In the genomic region with DNA sequence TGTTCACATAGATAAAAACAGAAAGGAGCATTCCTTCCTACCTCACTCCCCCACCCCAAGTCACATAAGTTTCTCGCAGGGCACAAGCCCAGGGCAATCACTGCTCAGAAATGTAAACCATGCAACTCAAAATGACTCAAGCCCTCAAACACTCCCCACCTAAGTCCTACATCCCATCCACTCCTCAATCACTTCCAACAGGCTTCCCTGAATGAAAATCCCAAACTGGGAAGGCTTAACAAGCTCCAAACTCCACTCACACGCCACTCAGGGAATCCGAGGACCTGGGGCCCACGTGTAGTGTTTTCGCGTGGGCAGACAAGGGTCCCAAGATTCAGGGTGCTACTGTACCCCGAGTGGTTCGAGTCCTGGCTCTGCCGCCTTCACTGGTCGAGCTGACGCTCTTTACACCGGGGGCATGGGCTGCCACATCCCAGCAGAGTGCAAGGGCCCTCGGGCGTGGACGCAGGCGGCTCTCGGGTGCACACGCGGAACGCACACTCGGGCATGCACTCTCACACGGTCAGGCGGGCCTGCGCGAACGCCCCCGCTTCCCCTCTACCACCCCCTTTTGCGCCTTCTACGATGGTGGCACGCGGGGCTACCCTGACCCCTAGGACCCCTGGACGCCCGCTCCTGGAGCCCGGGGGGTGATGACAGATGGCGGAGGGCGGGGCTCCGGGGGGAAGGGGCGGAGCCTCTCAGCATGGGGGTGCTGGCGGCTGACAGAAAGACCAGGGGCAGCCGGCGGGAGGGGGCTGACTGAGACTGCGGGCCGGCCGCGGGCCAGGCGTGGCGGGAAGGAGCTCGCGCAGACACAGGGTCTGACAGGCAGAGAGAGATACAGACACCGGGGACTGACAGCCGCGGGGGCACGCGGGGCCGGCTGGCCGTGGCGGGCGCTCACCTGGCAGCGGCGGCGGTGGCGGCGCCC, we compare ENCODE assay signal across 8 cellular contexts. TPM values are rescaled to one million over a fixed set of nuclear protein-coding genes. Genes with fewer than 3 reads are reported as not detected.
DNase-seq lines count a peak whose midpoint lies in the region; ATAC-seq and TF ChIP-seq lines count a peak whose summit lies in the region.

No MANE protein-coding gene starts in this region.

- peak; percentile 44 for ATAC-seq in GM19372 (IDR thresholded peaks at IDR 0.05; ENCODE audit: low read depth, unreplicated experiment)
- peak; percentile 27 for ATAC-seq in HG03469 (IDR thresholded peaks at IDR 0.05; ENCODE audit: unreplicated experiment)
- ATAC-seq in PC-3 = peak; percentile 59

- CTCF ChIA-PET in PC-3 (lab: Charles Lee) = interaction anchor here (1.2 kb wide), 1 partner anchor 24 kb away, joined by 3 read pairs; the partner anchor contains the start of gene LPIN3

- H4K20me1 ChIP-seq in PC-3 (ENCODE audit: low read length) = no peaks in the 10 kb centered on the region

- H3K36me3 Mint-ChIP-seq in nephron (ENCODE audit: low read depth) = no peaks in the 10 kb centered on the region
- H3K36me3 Mint-ChIP-seq in stimulated activated naive CD8-positive, alpha-beta T cell treated with anti-CD3 and anti-CD28 coated beads, Interleukin-15, Interleukin-2, amounts not matched to agents 100 ng/mL and 50 ng/mL, for 24 hours (ENCODE audit: low read depth) = no peaks in the 10 kb centered on the region

- BruUV-seq in PC-3 (replicated peaks; lab: Mats Ljungman, UMichigan) = TSS peak; percentile 36

- intact Hi-C loops in PC-3 (cut with micrococcal nuclease) = loop anchor here (1.0 to 5.0 kb wide), 4 partner anchors 23 to 85 kb away; partner anchors contain the start of gene LPIN3

- H3K27me3 ChIP-seq in PC-3 (ENCODE audit: low read length) = no peaks in the 10 kb centered on the region

- DNase-seq in PC-3 = peak; percentile 85
- peak; percentile 50 to 67 for DNase-seq in activated T-helper 1 cell treated with anti-CD3 and anti-CD28 coated beads, Interleukin-2, amount 50 U/mL, for 16 hours (ENCODE audit: low read depth in 1 of 2, low spot score in 1 of 2)
- peak; percentile 91 for DNase-seq in fibroblast of mammary gland (ENCODE audit: low read depth)

- no peaks in the 10 kb centered on the region for H3K9me3 Mint-ChIP-seq in nephron
- no peaks in the 10 kb centered on the region for H3K9me3 Mint-ChIP-seq in stimulated activated naive CD8-positive, alpha-beta T cell treated with anti-CD3 and anti-CD28 coated beads, Interleukin-15, Interleukin-2, amounts not matched to agents 100 ng/mL and 50 ng/mL, for 24 hours

- H3K4me3 Mint-ChIP-seq in nephron = peak overlapping the region; percentile 82 to 87 (median 87)
- peak overlapping the region; percentile 92 for H3K4me3 Mint-ChIP-seq in stimulated activated naive CD8-positive, alpha-beta T cell treated with anti-CD3 and anti-CD28 coated beads, Interleukin-15, Interleukin-2, amounts not matched to agents 100 ng/mL and 50 ng/mL, for 24 hours

- peak overlapping the region; percentile 76 for H3K9ac ChIP-seq in PC-3 (ENCODE audit: low read length)

- no peaks in the 10 kb centered on the region for H3K9me3 ChIP-seq in PC-3 (ENCODE audit: low read length)

- H3K27ac Mint-ChIP-seq in nephron = peak overlapping the region; percentile 83 to 95 (median 85)
- peak overlapping the region; percentile 91 for H3K27ac Mint-ChIP-seq in stimulated activated naive CD8-positive, alpha-beta T cell treated with anti-CD3 and anti-CD28 coated beads, Interleukin-15, Interleukin-2, amounts not matched to agents 100 ng/mL and 50 ng/mL, for 24 hours

- peak overlapping the region; percentile 83 for H3K27ac ChIP-seq in C4-2B
- peak overlapping the region; percentile 71 for H3K27ac ChIP-seq in PC-3 (ENCODE audit: low read length)

- H3K4me1 ChIP-seq in PC-3 (ENCODE audit: insufficient read depth, low read length) = peaks cover 20% of the 10 kb centered on the region

- peak overlapping the region; percentile 96 for H3K4me2 ChIP-seq in PC-3 (ENCODE audit: low read length)

- TF ChIP-seq CTCF in C4-2B (conservative IDR thresholded peaks at IDR 0.05) (no peak), PC-3 (conservative IDR thresholded peaks at IDR 0.05; ENCODE audit: low read depth, low read length) (no peak), fibroblast of mammary gland (conservative IDR thresholded peaks at IDR 0.05; ENCODE audit: control insufficient read depth, insufficient read depth, low read depth, low read length) (no peak), nephron (IDR thresholded peaks at IDR 0.05; ENCODE audit: unreplicated experiment in 3 of 3) (no peak)

- no peaks in the 10 kb centered on the region for H3K9me2 ChIP-seq in PC-3 (replicated peaks; ENCODE audit: low read length)

- H3K36me3 ChIP-seq in PC-3 (ENCODE audit: low read depth, low read length) = 0 out of 2 replicates have a peak, but pooled peaks cover 5% of the 10 kb centered on the region

- peaks cover 44% of the 10 kb centered on the region for H3K79me2 ChIP-seq in PC-3 (ENCODE audit: low read length)

- H3K4me3 ChIP-seq in PC-3 (ENCODE audit: low read length) (peak overlapping the region; percentile 83), fibroblast of mammary gland (ENCODE audit: control insufficient read depth, low read depth, low read length) (peak overlapping the region; percentile 74)

- H3F3A ChIP-seq in PC-3 (ENCODE audit: low read length, unreplicated experiment) = no peaks in the 10 kb centered on the region

- H3K4me1 Mint-ChIP-seq in nephron = peaks cover 29% of the 10 kb centered on the region
- H3K4me1 Mint-ChIP-seq in stimulated activated naive CD8-positive, alpha-beta T cell treated with anti-CD3 and anti-CD28 coated beads, Interleukin-15, Interleukin-2, amounts not matched to agents 100 ng/mL and 50 ng/mL, for 24 hours (ENCODE audit: low read depth) = peaks cover 33% of the 10 kb centered on the region

- peak overlapping the region; percentile 90 for H2AFZ ChIP-seq in PC-3 (ENCODE audit: low read length)

- POLR2A ChIA-PET in PC-3 (lab: Charles Lee; ENCODE audit: unreplicated experiment) = interaction anchor here (0.7 kb wide), 1 partner anchor 186 kb away, joined by 3 read pairs; no protein-coding TSS in a partner anchor

- H3K27me3 Mint-ChIP-seq in nephron (ENCODE audit: low read depth) = peaks cover 4% of the 10 kb centered on the region
- no peaks in the 10 kb centered on the region for H3K27me3 Mint-ChIP-seq in stimulated activated naive CD8-positive, alpha-beta T cell treated with anti-CD3 and anti-CD28 coated beads, Interleukin-15, Interleukin-2, amounts not matched to agents 100 ng/mL and 50 ng/mL, for 24 hours

RNA-seq across cellular contexts. Expression of gene ZHX3, which starts 0.7 kb away (rescaled TPM):
- 14.0 and 16.2 TPM in 2 replicates for total RNA-seq in PC-3 (2014; rRNA removed)

RNA-seq across cellular contexts. Expression of gene LPIN3, which starts 23.8 kb away (rescaled TPM):
- 24.1 and 27.9 TPM in 2 replicates for total RNA-seq in PC-3 (2014; rRNA removed)

RNA-seq across cellular contexts. Expression of gene EMILIN3, which starts 49.7 kb away (rescaled TPM):
- total RNA-seq in PC-3 (2014; rRNA removed) = not detected in 2 replicates

Comparison
In these comparisons a context has a peak if more than half of its experiments do, and no peak if none do; other contexts are left out.
1. Peak in every context shown above with its lines: DNase-seq, ATAC-seq, H3K4me3 ChIP-seq and H3K27ac ChIP-seq.